ENCODE assay signal across 8 cellular contexts in genomic region chr2:231780909-231781797, GRCh38. TPM values are rescaled to one million over a fixed set of nuclear protein-coding genes. Genes with fewer than 3 reads are reported as not detected.
A peak's percentile ranks its signal among the peaks of the same experiment; 100 is the strongest.
DNase-seq lines count a peak whose midpoint lies in the region; ATAC-seq, FAIRE-seq and TF ChIP-seq lines count a peak whose summit lies in the region.

Gene PDE6D, minus strand, starts transcription at chr2:231781282. Its CDS starts 168 bp downstream, at chr2:231781114.

- peaks cover 17% of the 10 kb centered on the region for H3K4me1 Mint-ChIP-seq in astrocyte (ENCODE audit: low read depth, unreplicated experiment)

- H3K4me1 ChIP-seq in astrocyte (ENCODE audit: insufficient read depth, low read length) (peaks cover 14% of the 10 kb centered on the region), right cardiac atrium (ENCODE audit: control insufficient read depth, insufficient read depth, low read length) (peaks cover 6% of the 10 kb centered on the region), uterus (peaks cover 0 to 10% of the 10 kb centered on the region in 2 donors)

- H3K27ac ChIP-seq in astrocyte (ENCODE audit: low read depth, low read length): peak within 1 kb of the TSS; percentile 74
- peak within 1 kb of the TSS; percentile 95 for H3K27ac ChIP-seq in right cardiac atrium (ENCODE audit: low read length)
- H3K27ac ChIP-seq in uterus: peak within 1 kb of the TSS; percentile 86 to 87

- peak within 1 kb of the TSS; percentile 85 for H3K27ac Mint-ChIP-seq in astrocyte (ENCODE audit: unreplicated experiment)

- H3K4me3 Mint-ChIP-seq in astrocyte (ENCODE audit: unreplicated experiment): peak within 1 kb of the TSS; percentile 97

- H3K4me3 ChIP-seq in astrocyte (ENCODE audit: insufficient read depth, low read depth, low read length) (peak within 1 kb of the TSS; percentile 91), right cardiac atrium (ENCODE audit: low read length) (peak within 1 kb of the TSS; percentile 89), uterus (peak within 1 kb of the TSS; percentile 72 to 90)

- H3K9me3 Mint-ChIP-seq in astrocyte (ENCODE audit: unreplicated experiment): no peaks in the 10 kb centered on the region

- H3K36me3 Mint-ChIP-seq in astrocyte (ENCODE audit: low read depth, unreplicated experiment): no peaks in the 10 kb centered on the region

- TF ChIP-seq CTCF in astrocyte (IDR thresholded peaks at IDR 0.05; ENCODE audit: insufficient read depth, low read depth, low read length) (no peak), uterus (IDR thresholded peaks at IDR 0.05) (no peak)

- WGBS in right cardiac atrium: under 1% methylated on average over 67 of the region's 67 CpGs

- DNase-seq in NCI-H2029 (lab: John Stamatoyannopoulos, UW) (peak; percentile 89), T-helper 22 cell (ENCODE audit: low read depth) (peak; percentile 94), astrocyte (ENCODE audit: low read depth) (peak; percentile 99), right cardiac atrium (peak; percentile 98 to 100 (median 99)), pulmonary artery endothelial cell (ENCODE audit: low read depth, low spot score) (peak; percentile 96), uterus (peak; percentile 98 to 99)

- intact Hi-C loops in right cardiac atrium (cut with DNase I): no loop called here
- intact Hi-C loops in uterus (cut with DNase I; ENCODE audit: low total_unique reads): no loop called here

- ATAC-seq in GM18505 (IDR thresholded peaks at IDR 0.05; ENCODE audit: unreplicated experiment) (peak; percentile 84), HG02973 (IDR thresholded peaks at IDR 0.05; ENCODE audit: unreplicated experiment) (peak; percentile 87), right cardiac atrium (peak; percentile 98)

- peaks cover 12% of the 10 kb centered on the region for H4K20me1 ChIP-seq in astrocyte (ENCODE audit: insufficient read depth, low read length)

- no peaks in the 10 kb centered on the region for H3K36me3 ChIP-seq in astrocyte (ENCODE audit: insufficient read depth, low read length)
- H3K36me3 ChIP-seq in uterus: no peaks in the 10 kb centered on the region

- H3K27me3 ChIP-seq in astrocyte (ENCODE audit: insufficient read depth, low read length) (no peaks in the 10 kb centered on the region), right cardiac atrium (ENCODE audit: control insufficient read depth, insufficient read depth) (no peaks in the 10 kb centered on the region), uterus (no peaks in the 10 kb centered on the region)

- H3K9me3 ChIP-seq in astrocyte (ENCODE audit: insufficient read depth, low read depth, low read length) (no peaks in the 10 kb centered on the region), right cardiac atrium (ENCODE audit: control insufficient read depth, low read length) (no peaks in the 10 kb centered on the region), uterus (no peaks in the 10 kb centered on the region)

- FAIRE-seq in astrocyte (lab: Jason Lieb, UNC): peak; percentile 85

- peak within 1 kb of the TSS; percentile 95 for H2AFZ ChIP-seq in astrocyte (ENCODE audit: low read depth, low read length)

- TF ChIP-seq POLR2A in GM18505 (IDR thresholded peaks at IDR 0.05; ENCODE audit: borderline replicate concordance, extremely low read depth, insufficient read depth, insufficient read length) (peak; percentile 91), uterus (IDR thresholded peaks at IDR 0.05) (peak; percentile 92 to 96)

- peak within 1 kb of the TSS; percentile 81 for H3K9ac ChIP-seq in astrocyte (ENCODE audit: low read length)

- peaks cover 9% of the 10 kb centered on the region for H3K79me2 ChIP-seq in astrocyte (ENCODE audit: insufficient read depth, low read length)

- H3K4me2 ChIP-seq in astrocyte (ENCODE audit: low read length): peak within 1 kb of the TSS; percentile 88

- no peaks in the 10 kb centered on the region for H3K27me3 Mint-ChIP-seq in astrocyte (ENCODE audit: low read depth, unreplicated experiment)

RNA-seq across cellular contexts. Expression of gene PDE6D, which starts in this region (rescaled TPM):
- total RNA-seq in astrocyte (18.9 and 19.0 TPM in 2 replicates), right cardiac atrium (10 to 100 TPM; 13.3 to 17.9 (median 16.4) TPM), pulmonary artery endothelial cell (16.9 and 22.1 TPM in 2 replicates), uterus (100 to 1,000 TPM in 1 of 4 donors, 10 to 100 TPM in 3; 23.5 to 140 (median 43.6) TPM)
- polyA plus RNA-seq in right cardiac atrium: 24.3 TPM

Comparison
In these comparisons a context has a peak if more than half of its experiments do, and no peak if none do; other contexts are left out.
1. Peak in every context shown above with its lines: DNase-seq, ATAC-seq, H3K4me3 ChIP-seq and H3K27ac ChIP-seq.